Comparison of ENCODE assay signal across 1 cellular context in genomic region chr11:33941637-33942160, GRCh38.
A peak's percentile ranks its signal among the peaks of the same experiment; 100 is the strongest.
TF ChIP-seq lines count a peak whose summit lies in the region.

No MANE protein-coding gene starts in this region.

TF ChIP-seq in K562, 482 proteins besides CTCF, POLR2A, EP300 and RAD21 (continued from another document and continues in another):
- TF ChIP-seq ZBTB9 (CRISPR knock-in tag; IDR thresholded peaks at IDR 0.05): no peak; the same call in 1 of the 2 replicates
- no peak for TF ChIP-seq MIER1 (IDR thresholded peaks at IDR 0.05; ENCODE audit: low read depth)
- TF ChIP-seq OTX1 (CRISPR knock-in tag; IDR thresholded peaks at IDR 0.05): no peak
- no peak for TF ChIP-seq NR2C2 (CRISPR knock-in tag; IDR thresholded peaks at IDR 0.05)
- TF ChIP-seq NR2C2 (tag; IDR thresholded peaks at IDR 0.05): peak; percentile 65
- no peak for TF ChIP-seq GTF2E2 (tag; IDR thresholded peaks at IDR 0.05)
- TF ChIP-seq, protein P1, sequence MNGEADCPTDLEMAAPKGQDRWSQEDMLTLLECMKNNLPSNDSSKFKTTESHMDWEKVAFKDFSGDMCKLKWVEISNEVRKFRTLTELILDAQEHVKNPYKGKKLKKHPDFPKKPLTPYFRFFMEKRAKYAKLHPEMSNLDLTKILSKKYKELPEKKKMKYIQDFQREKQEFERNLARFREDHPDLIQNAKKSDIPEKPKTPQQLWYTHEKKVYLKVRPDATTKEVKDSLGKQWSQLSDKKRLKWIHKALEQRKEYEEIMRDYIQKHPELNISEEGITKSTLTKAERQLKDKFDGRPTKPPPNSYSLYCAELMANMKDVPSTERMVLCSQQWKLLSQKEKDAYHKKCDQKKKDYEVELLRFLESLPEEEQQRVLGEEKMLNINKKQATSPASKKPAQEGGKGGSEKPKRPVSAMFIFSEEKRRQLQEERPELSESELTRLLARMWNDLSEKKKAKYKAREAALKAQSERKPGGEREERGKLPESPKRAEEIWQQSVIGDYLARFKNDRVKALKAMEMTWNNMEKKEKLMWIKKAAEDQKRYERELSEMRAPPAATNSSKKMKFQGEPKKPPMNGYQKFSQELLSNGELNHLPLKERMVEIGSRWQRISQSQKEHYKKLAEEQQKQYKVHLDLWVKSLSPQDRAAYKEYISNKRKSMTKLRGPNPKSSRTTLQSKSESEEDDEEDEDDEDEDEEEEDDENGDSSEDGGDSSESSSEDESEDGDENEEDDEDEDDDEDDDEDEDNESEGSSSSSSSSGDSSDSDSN (IDR thresholded peaks at IDR 0.05; ENCODE audit: borderline replicate concordance in 1 of 2, low read depth in 2 of 2, low read length in 2 of 2): no peak
- TF ChIP-seq MBD2 (IDR thresholded peaks at IDR 0.05; ENCODE audit: borderline replicate concordance, low read depth): no peak
- TF ChIP-seq EP400 (IDR thresholded peaks at IDR 0.05): peak; percentile 84
- no peak for TF ChIP-seq SMAD2 (IDR thresholded peaks at IDR 0.05; ENCODE audit: low read depth, low read length)
- TF ChIP-seq DPF2 (IDR thresholded peaks at IDR 0.05): peak; percentile 90
- TF ChIP-seq HIVEP1 (CRISPR knock-in tag; IDR thresholded peaks at IDR 0.05): no peak
- no peak for TF ChIP-seq REST (CRISPR knock-in tag; IDR thresholded peaks at IDR 0.05; ENCODE audit: low read depth)
- no peak for TF ChIP-seq STAG1 (CRISPR knock-in tag; IDR thresholded peaks at IDR 0.05; ENCODE audit: borderline replicate concordance)
- no peak for TF ChIP-seq HDGF (IDR thresholded peaks at IDR 0.05)
- TF ChIP-seq NCOR1 (IDR thresholded peaks at IDR 0.05): peak; percentile 72
- no peak for TF ChIP-seq U2AF1 (optimal IDR thresholded peaks at IDR 0.05; ENCODE audit: low read depth, low read length)
- TF ChIP-seq RFX1 (IDR thresholded peaks at IDR 0.05): no peak; the same call in 1 of the 2 replicates
- TF ChIP-seq PHTF2 (CRISPR knock-in tag; IDR thresholded peaks at IDR 0.05): no peak
- TF ChIP-seq, protein P2, sequence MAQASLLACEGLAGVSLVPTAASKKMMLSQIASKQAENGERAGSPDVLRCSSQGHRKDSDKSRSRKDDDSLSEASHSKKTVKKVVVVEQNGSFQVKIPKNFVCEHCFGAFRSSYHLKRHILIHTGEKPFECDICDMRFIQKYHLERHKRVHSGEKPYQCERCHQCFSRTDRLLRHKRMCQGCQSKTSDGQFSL (CRISPR knock-in tag; IDR thresholded peaks at IDR 0.05): no peak
- TF ChIP-seq, protein P2 (tag; IDR thresholded peaks at IDR 0.05): peak in 1 of 2 experiments; percentile 68; a peak in 1 of 4 replicates
- TF ChIP-seq, protein P3, sequence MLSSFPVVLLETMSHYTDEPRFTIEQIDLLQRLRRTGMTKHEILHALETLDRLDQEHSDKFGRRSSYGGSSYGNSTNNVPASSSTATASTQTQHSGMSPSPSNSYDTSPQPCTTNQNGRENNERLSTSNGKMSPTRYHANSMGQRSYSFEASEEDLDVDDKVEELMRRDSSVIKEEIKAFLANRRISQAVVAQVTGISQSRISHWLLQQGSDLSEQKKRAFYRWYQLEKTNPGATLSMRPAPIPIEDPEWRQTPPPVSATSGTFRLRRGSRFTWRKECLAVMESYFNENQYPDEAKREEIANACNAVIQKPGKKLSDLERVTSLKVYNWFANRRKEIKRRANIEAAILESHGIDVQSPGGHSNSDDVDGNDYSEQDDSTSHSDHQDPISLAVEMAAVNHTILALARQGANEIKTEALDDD (IDR thresholded peaks at IDR 0.05): no peak
- TF ChIP-seq KLF6 (CRISPR knock-in tag; IDR thresholded peaks at IDR 0.05; ENCODE audit: borderline replicate concordance): peak; percentile 25; the same call in 1 of the 2 replicates
- no peak for TF ChIP-seq AFF4 (CRISPR knock-in tag; IDR thresholded peaks at IDR 0.05)
- TF ChIP-seq TCF15 (CRISPR knock-in tag; IDR thresholded peaks at IDR 0.05): 0 out of 2 replicates have a peak, but pooled peaks have one; percentile 51
- peak; percentile 99 for TF ChIP-seq ZNF592 (IDR thresholded peaks at IDR 0.05)
- no peak for TF ChIP-seq MXI1 (IDR thresholded peaks at IDR 0.05; ENCODE audit: low read depth, low read length)
- TF ChIP-seq HMG20B (CRISPR knock-in tag; IDR thresholded peaks at IDR 0.05): no peak
- no peak for TF ChIP-seq ZNF217 (CRISPR knock-in tag; IDR thresholded peaks at IDR 0.05)
- TF ChIP-seq E2F6 (IDR thresholded peaks at IDR 0.05; ENCODE audit: borderline replicate concordance in 1 of 2, extremely low read depth in 1 of 2, insufficient read depth in 1 of 2, insufficient read length in 1 of 2, low read depth in 1 of 2, low read length in 1 of 2, poor library complexity in 1 of 2, severe bottlenecking in 1 of 2): peak; percentile 35 to 49
- no peak for TF ChIP-seq HNRNPH1 (optimal IDR thresholded peaks at IDR 0.05; ENCODE audit: low read depth, low read length)
- TF ChIP-seq ZHX1 (conservative IDR thresholded peaks at IDR 0.05; ENCODE audit: low read length): no peak
- TF ChIP-seq, protein P4, sequence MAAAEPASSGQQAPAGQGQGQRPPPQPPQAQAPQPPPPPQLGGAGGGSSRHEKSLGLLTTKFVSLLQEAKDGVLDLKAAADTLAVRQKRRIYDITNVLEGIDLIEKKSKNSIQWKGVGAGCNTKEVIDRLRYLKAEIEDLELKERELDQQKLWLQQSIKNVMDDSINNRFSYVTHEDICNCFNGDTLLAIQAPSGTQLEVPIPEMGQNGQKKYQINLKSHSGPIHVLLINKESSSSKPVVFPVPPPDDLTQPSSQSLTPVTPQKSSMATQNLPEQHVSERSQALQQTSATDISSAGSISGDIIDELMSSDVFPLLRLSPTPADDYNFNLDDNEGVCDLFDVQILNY (CRISPR knock-in tag; IDR thresholded peaks at IDR 0.05): no peak
- TF ChIP-seq ZNF699 (CRISPR knock-in tag; IDR thresholded peaks at IDR 0.05; ENCODE audit: insufficient replicate concordance): no peak
- TF ChIP-seq ETS2 (tag; IDR thresholded peaks at IDR 0.05; ENCODE audit: borderline replicate concordance, poor library complexity, severe bottlenecking): no peak
- no peak for TF ChIP-seq ZNF197 (CRISPR knock-in tag; IDR thresholded peaks at IDR 0.05; ENCODE audit: low read depth)
